In the genomic region with DNA sequence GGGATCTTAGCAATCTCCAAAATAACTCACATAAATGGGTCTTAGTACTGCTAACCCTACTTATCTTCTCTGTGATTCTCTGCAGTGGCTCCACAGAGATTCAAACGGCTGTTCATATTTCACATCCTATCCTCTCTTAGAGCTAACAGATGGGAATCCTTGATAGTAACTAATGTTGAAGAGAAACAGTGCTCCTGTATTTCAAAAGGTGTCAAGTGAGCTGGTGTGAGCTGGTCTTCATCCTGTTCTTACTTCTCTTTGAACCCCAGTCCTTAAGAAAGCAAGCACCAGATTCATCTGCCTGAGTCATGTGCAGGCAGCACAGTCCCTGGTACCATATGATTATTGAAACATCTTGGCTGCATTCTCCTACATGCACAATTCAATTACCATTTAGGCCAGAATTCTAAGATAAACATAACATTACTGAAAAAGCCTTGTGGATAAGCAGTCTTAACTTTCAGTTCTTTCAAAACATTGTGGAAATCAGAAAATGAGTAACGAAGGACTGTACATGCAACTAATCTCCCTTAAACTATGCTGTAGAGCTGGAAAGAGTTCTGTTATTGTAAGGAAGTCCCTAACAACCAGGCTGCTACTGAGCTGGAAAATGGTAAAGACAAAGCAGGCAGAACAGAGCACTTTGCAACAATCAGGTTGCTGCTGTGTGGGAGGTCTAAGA, we compare ENCODE assay signal across 17 cellular contexts.
DNase-seq lines count a peak whose midpoint lies in the region; ATAC-seq and TF ChIP-seq lines count a peak whose summit lies in the region.
"Had no signal": no experiment of that assay in that cellular context is flagged by ENCODE, and none has a peak within 500 bp of the region (broad histone marks: within the 10 kb centered on the region; RNA-seq: fewer than 3 reads in every experiment).

No MANE protein-coding gene starts in this region.

- no peak overlapping the region for H3K9ac ChIP-seq in GM23248

- no peaks in the 10 kb centered on the region for H4K20me1 ChIP-seq in GM23248 (ENCODE audit: insufficient read depth)

- peak; percentile 24 for ATAC-seq in omental fat pad (ENCODE audit: low FRiP score)
- no peak for ATAC-seq in GM21447 (IDR thresholded peaks at IDR 0.05; ENCODE audit: unreplicated experiment)
- no peak for ATAC-seq in GM21529 (IDR thresholded peaks at IDR 0.05; ENCODE audit: unreplicated experiment)
- ATAC-seq: activated CD4-positive, alpha-beta T cell treated with anti-CD3 and anti-CD28 coated beads for 36 hours; K562 had no signal

- peak; percentile 10 for DNase-seq in AG09309 (ENCODE audit: low read depth)
- peak; percentile 61 for DNase-seq in astrocyte of the hippocampus (ENCODE audit: low read depth, low spot score)
- peak; percentile 29 for DNase-seq in fibroblast of the conjunctiva (ENCODE audit: low read depth)
- no peak for DNase-seq in omental fat pad (ENCODE audit: low spot score)
- no peak for DNase-seq in NCI-H226
- no peak for DNase-seq in GM23248
- DNase-seq: activated CD4-positive, alpha-beta T cell treated with anti-CD3 and anti-CD28 coated beads for 36 hours; CD4-positive, CD25-positive, alpha-beta regulatory T cell; DMS53; MV-4-11; NCI-H2029; SHP77; T1000; upper lobe of left lung had no signal

- H3K4me3 ChIP-seq in AG09309 (ENCODE audit: control insufficient read depth, low read depth, low read length) (no peak overlapping the region), GM23248 (no peak overlapping the region)
- H3K4me3 ChIP-seq: K562, upper lobe of left lung had no signal

- in situ Hi-C loops in GM23248 (cut with MboI), result no loop called here

- no peak overlapping the region for H3K27ac ChIP-seq in GM23248
- H3K27ac ChIP-seq: upper lobe of left lung had no signal

- TF ChIP-seq CTCF in AG09309 (IDR thresholded peaks at IDR 0.05; ENCODE audit: control insufficient read depth, insufficient read depth, low read depth, low read length, missing control alignments) (no peak), omental fat pad (IDR thresholded peaks at IDR 0.05) (no peak)

- 76 to 83% methylated on average over 2 of the region's 2 CpGs for WGBS in GM23248 (ENCODE audit: low coverage in 1 of 2, low lambda C conversion rate in 2 of 2, missing lambda C conversion rate in 2 of 2), 2 experiments

- no peaks in the 10 kb centered on the region for H3K9me2 ChIP-seq in GM23248 (ENCODE audit: insufficient read depth)

- no peaks in the 10 kb centered on the region for H3K79me2 ChIP-seq in GM23248 (ENCODE audit: insufficient read depth)

- 0 out of 2 replicates have a peak, but pooled peaks cover 2% of the 10 kb centered on the region for H3K4me1 ChIP-seq in GM23248 (ENCODE audit: insufficient read depth)
- H3K4me1 ChIP-seq: upper lobe of left lung had no signal

- no peak overlapping the region for H2AFZ ChIP-seq in GM23248

- H3K27me3 ChIP-seq in GM23248 (replicated peaks; ENCODE audit: insufficient read depth), result no peaks in the 10 kb centered on the region
- H3K27me3 ChIP-seq: upper lobe of left lung had no signal

- H3K36me3 ChIP-seq in GM23248 (ENCODE audit: low read depth), result peaks cover 9% of the 10 kb centered on the region; the same call in 1 of the 2 replicates

- H3K4me2 ChIP-seq in GM23248 (ENCODE audit: unreplicated experiment), result no peak overlapping the region

- H3K9me3 ChIP-seq in GM23248 (ENCODE audit: low read depth), result no peaks in the 10 kb centered on the region
- H3K9me3 ChIP-seq: upper lobe of left lung had no signal

- H3F3A ChIP-seq in GM23248 (ENCODE audit: insufficient read depth), result no peaks in the 10 kb centered on the region

Comparison
In these comparisons a context has a peak if more than half of its experiments do, and no peak if none do; other contexts are left out.
1. DNase-seq: peak in AG09309 (single experiment), astrocyte of the hippocampus (single experiment) and fibroblast of the conjunctiva (single experiment); none in omental fat pad (single experiment), NCI-H226 (single experiment) and GM23248 (single experiment).